Comparison of ENCODE assay signal across 1 cellular context in genomic region chr10:93703066-93703465, GRCh38.
TF ChIP-seq lines count a peak whose summit lies in the region.

No MANE protein-coding gene starts in this region.

TF ChIP-seq in K562, 482 proteins besides CTCF, POLR2A, EP300 and RAD21 (continued from another document):
- TF ChIP-seq BRF2 (IDR thresholded peaks at IDR 0.05; ENCODE audit: borderline replicate concordance, insufficient read depth, insufficient read length) (no peak), HMBOX1 (IDR thresholded peaks at IDR 0.05) (no peak)
